In the genomic region with DNA sequence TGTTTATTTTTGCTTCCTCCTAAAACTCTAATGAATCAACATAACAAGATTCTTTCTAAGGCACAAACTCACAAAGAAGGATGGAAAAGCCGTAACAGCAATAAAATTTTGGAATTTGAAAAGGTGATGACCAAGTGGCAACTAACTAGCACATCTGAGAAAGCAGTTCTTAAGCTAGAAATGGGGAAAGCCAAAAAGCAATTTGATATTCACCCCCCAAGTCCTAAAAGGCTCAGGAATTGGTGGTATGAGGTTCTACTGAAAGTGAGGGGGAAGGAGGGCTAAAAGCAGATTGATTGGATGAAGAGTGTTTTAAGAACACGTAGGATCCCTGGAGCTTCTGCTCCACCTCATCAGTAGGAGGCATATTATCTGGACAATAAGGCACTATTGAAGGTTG, we compare ENCODE assay signal across 2 cellular contexts.
TF ChIP-seq lines count a peak whose summit lies in the region.

No MANE protein-coding gene starts in this region.

TF ChIP-seq in K562, 482 proteins besides CTCF, POLR2A, EP300 and RAD21:
- TF ChIP-seq, protein P1, sequence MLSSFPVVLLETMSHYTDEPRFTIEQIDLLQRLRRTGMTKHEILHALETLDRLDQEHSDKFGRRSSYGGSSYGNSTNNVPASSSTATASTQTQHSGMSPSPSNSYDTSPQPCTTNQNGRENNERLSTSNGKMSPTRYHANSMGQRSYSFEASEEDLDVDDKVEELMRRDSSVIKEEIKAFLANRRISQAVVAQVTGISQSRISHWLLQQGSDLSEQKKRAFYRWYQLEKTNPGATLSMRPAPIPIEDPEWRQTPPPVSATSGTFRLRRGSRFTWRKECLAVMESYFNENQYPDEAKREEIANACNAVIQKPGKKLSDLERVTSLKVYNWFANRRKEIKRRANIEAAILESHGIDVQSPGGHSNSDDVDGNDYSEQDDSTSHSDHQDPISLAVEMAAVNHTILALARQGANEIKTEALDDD (IDR thresholded peaks at IDR 0.05): peak; percentile 34; the same call in 1 of the 2 replicates
- TF ChIP-seq KDM5B (IDR thresholded peaks at IDR 0.05; ENCODE audit: insufficient replicate concordance, low read depth, low read length): no peak

TF ChIP-seq in SK-N-SH treated with all-trans-retinoic acid at 6 μM for 48 hours, 23 proteins besides CTCF, POLR2A, EP300 and RAD21:
- TF ChIP-seq, protein P2, sequence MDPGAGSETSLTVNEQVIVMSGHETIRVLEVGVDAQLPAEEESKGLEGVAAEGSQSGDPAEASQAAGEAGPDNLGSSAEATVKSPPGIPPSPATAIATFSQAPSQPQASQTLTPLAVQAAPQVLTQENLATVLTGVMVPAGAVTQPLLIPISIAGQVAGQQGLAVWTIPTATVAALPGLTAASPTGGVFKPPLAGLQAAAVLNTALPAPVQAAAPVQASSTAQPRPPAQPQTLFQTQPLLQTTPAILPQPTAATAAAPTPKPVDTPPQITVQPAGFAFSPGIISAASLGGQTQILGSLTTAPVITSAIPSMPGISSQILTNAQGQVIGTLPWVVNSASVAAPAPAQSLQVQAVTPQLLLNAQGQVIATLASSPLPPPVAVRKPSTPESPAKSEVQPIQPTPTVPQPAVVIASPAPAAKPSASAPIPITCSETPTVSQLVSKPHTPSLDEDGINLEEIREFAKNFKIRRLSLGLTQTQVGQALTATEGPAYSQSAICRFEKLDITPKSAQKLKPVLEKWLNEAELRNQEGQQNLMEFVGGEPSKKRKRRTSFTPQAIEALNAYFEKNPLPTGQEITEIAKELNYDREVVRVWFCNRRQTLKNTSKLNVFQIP (CRISPR knock-in tag; IDR thresholded peaks at IDR 0.05; ENCODE audit: borderline replicate concordance, low read depth): no peak
- TF ChIP-seq, protein P3, sequence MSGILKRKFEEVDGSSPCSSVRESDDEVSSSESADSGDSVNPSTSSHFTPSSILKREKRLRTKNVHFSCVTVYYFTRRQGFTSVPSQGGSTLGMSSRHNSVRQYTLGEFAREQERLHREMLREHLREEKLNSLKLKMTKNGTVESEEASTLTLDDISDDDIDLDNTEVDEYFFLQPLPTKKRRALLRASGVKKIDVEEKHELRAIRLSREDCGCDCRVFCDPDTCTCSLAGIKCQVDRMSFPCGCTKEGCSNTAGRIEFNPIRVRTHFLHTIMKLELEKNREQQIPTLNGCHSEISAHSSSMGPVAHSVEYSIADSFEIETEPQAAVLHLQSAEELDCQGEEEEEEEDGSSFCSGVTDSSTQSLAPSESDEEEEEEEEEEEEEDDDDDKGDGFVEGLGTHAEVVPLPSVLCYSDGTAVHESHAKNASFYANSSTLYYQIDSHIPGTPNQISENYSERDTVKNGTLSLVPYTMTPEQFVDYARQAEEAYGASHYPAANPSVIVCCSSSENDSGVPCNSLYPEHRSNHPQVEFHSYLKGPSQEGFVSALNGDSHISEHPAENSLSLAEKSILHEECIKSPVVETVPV (CRISPR knock-in tag; IDR thresholded peaks at IDR 0.05): no peak
- TF ChIP-seq ZNF8 (CRISPR knock-in tag; IDR thresholded peaks at IDR 0.05) (no peak), TOX (CRISPR knock-in tag; IDR thresholded peaks at IDR 0.05; ENCODE audit: borderline replicate concordance) (no peak), ARNTL (CRISPR knock-in tag; IDR thresholded peaks at IDR 0.05; ENCODE audit: borderline replicate concordance, low read depth) (no peak), ZFP3 (CRISPR knock-in tag; IDR thresholded peaks at IDR 0.05) (no peak), ISL1 (CRISPR knock-in tag; IDR thresholded peaks at IDR 0.05) (no peak), ZC3H10 (CRISPR knock-in tag; IDR thresholded peaks at IDR 0.05) (no peak)
- TF ChIP-seq, protein P4, sequence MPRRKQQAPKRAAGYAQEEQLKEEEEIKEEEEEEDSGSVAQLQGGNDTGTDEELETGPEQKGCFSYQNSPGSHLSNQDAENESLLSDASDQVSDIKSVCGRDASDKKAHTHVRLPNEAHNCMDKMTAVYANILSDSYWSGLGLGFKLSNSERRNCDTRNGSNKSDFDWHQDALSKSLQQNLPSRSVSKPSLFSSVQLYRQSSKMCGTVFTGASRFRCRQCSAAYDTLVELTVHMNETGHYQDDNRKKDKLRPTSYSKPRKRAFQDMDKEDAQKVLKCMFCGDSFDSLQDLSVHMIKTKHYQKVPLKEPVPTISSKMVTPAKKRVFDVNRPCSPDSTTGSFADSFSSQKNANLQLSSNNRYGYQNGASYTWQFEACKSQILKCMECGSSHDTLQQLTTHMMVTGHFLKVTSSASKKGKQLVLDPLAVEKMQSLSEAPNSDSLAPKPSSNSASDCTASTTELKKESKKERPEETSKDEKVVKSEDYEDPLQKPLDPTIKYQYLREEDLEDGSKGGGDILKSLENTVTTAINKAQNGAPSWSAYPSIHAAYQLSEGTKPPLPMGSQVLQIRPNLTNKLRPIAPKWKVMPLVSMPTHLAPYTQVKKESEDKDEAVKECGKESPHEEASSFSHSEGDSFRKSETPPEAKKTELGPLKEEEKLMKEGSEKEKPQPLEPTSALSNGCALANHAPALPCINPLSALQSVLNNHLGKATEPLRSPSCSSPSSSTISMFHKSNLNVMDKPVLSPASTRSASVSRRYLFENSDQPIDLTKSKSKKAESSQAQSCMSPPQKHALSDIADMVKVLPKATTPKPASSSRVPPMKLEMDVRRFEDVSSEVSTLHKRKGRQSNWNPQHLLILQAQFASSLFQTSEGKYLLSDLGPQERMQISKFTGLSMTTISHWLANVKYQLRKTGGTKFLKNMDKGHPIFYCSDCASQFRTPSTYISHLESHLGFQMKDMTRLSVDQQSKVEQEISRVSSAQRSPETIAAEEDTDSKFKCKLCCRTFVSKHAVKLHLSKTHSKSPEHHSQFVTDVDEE (CRISPR knock-in tag; IDR thresholded peaks at IDR 0.05): no peak
